In genomic region chr3:56879453-56880224, GRCh38 we compare ENCODE assay signal across 15 cellular contexts.
DNase-seq lines count a peak whose midpoint lies in the region; ATAC-seq and TF ChIP-seq lines count a peak whose summit lies in the region.
"Had no signal": no experiment of that assay in that cellular context is flagged by ENCODE, and none has a peak within 500 bp of the region (broad histone marks: within the 10 kb centered on the region; RNA-seq: fewer than 3 reads in every experiment).

No MANE protein-coding gene starts in this region.

- CTCF ChIA-PET in OCI-LY7 (lab: Charles Lee; ENCODE audit: unreplicated experiment), result no interaction called here

- H3K4me1 ChIP-seq in OCI-LY7 (ENCODE audit: insufficient read depth, low read length, poor library complexity, severe bottlenecking), result no peaks in the 10 kb centered on the region
- H3K4me1 ChIP-seq: body of pancreas had no signal

- no peaks in the 10 kb centered on the region for H3K27me3 Mint-ChIP-seq in activated CD4-positive, alpha-beta T cell treated with anti-CD3 and anti-CD28 coated beads, Interleukin-2, amount 10 ng/mL, durations not matched to agents 24 days and 14 days

- H4K20me1 ChIP-seq in OCI-LY7 (ENCODE audit: insufficient read depth, low read length), result no peaks in the 10 kb centered on the region

- no peaks in the 10 kb centered on the region for H3K9me2 ChIP-seq in OCI-LY7 (ENCODE audit: insufficient read depth, low read length)

- H3K27ac ChIP-seq in OCI-LY7 (ENCODE audit: low read depth, low read length, poor library complexity, severe bottlenecking) (no peak overlapping the region), coronary artery (no peak overlapping the region)
- H3K27ac ChIP-seq: body of pancreas, parathyroid adenoma had no signal

- no peaks in the 10 kb centered on the region for H3K9me3 ChIP-seq in OCI-LY7 (ENCODE audit: low read length)
- H3K9me3 ChIP-seq: body of pancreas had no signal

- peaks cover 71% of the 10 kb centered on the region for H3K4me1 Mint-ChIP-seq in activated CD4-positive, alpha-beta T cell treated with anti-CD3 and anti-CD28 coated beads, Interleukin-2, amount 10 ng/mL, durations not matched to agents 24 days and 14 days

- TF ChIP-seq CTCF in OCI-LY7 (conservative IDR thresholded peaks at IDR 0.05; ENCODE audit: low read length) (no peak), coronary artery (IDR thresholded peaks at IDR 0.05) (no peak)

- peaks cover 42% of the 10 kb centered on the region for H3K36me3 Mint-ChIP-seq in activated CD4-positive, alpha-beta T cell treated with anti-CD3 and anti-CD28 coated beads, Interleukin-2, amount 10 ng/mL, durations not matched to agents 24 days and 14 days (ENCODE audit: low read depth)

- H3K4me3 Mint-ChIP-seq in activated CD4-positive, alpha-beta T cell treated with anti-CD3 and anti-CD28 coated beads, Interleukin-2, amount 10 ng/mL, durations not matched to agents 24 days and 14 days, result peak overlapping the region; percentile 59

- H3K4me3 ChIP-seq in OCI-LY7 (ENCODE audit: low read depth, low read length, poor library complexity, severe bottlenecking) (no peak overlapping the region), coronary artery (no peak overlapping the region)
- H3K4me3 ChIP-seq: body of pancreas had no signal

- H3K36me3 ChIP-seq in OCI-LY7 (ENCODE audit: insufficient read depth, low read length), result peaks cover 32% of the 10 kb centered on the region

- intact Hi-C loops in activated CD4-positive, alpha-beta T cell treated with anti-CD3 and anti-CD28 coated beads, Interleukin-2, amount 10 ng/mL, durations not matched to agents 24 days and 14 days (cut with micrococcal nuclease), result loop anchor here (1.0 kb wide), 1 partner anchor 39 kb away; no protein-coding TSS in a partner anchor
- intact Hi-C loops in OCI-LY7 (cut with micrococcal nuclease; ENCODE audit: unreplicated experiment) (no loop called here), sciatic nerve (cut with DNase I) (no loop called here)

- POLR2A ChIA-PET in OCI-LY7 (lab: Charles Lee), result no interaction called here

- peaks cover 10% of the 10 kb centered on the region for H3K9me3 Mint-ChIP-seq in activated CD4-positive, alpha-beta T cell treated with anti-CD3 and anti-CD28 coated beads, Interleukin-2, amount 10 ng/mL, durations not matched to agents 24 days and 14 days

- no peak overlapping the region for H3K4me2 ChIP-seq in OCI-LY7 (ENCODE audit: low read length)

- no peak for DNase-seq in activated CD4-positive, alpha-beta T cell treated with anti-CD3 and anti-CD28 coated beads, Interleukin-2, amount 10 ng/mL, durations not matched to agents 24 days and 14 days
- no peak for DNase-seq in activated CD4-positive, alpha-beta T cell treated with anti-CD3 and anti-CD28 coated beads, Interleukin-2, amount 50 U/mL, for 48 hours
- DNase-seq in OCI-LY7 (ENCODE audit: low spot score) (no peak), coronary artery (ENCODE audit: low spot score) (peak; percentile 2), sciatic nerve (ENCODE audit: low spot score) (no peak), kidney tubule cell (ENCODE audit: low spot score) (no peak), T-helper 9 cell (no peak)
- DNase-seq: body of pancreas; foreskin melanocyte; NCI-H1105; NCI-H774; stimulated activated CD4-positive, alpha-beta T cell treated with anti-CD3 and anti-CD28 coated beads, Interleukin-1b, Interleukin-23, amount 100 ng/mL, for 48 hours; stimulated activated naive CD4-positive, alpha-beta T cell had no signal

- H3K79me2 ChIP-seq in OCI-LY7 (ENCODE audit: insufficient read depth, low read depth, low read length), result no peaks in the 10 kb centered on the region
- H3K79me2 ChIP-seq: parathyroid adenoma had no signal

- H3K27ac Mint-ChIP-seq in activated CD4-positive, alpha-beta T cell treated with anti-CD3 and anti-CD28 coated beads, Interleukin-2, amount 10 ng/mL, durations not matched to agents 24 days and 14 days, result peak overlapping the region; percentile 87

- H2AFZ ChIP-seq in OCI-LY7 (ENCODE audit: low read length), result no peak overlapping the region
- H2AFZ ChIP-seq: parathyroid adenoma had no signal

- TSS peak; percentile 15 for BruUV-seq in OCI-LY7 (replicated peaks; lab: Mats Ljungman, UMichigan)

- ATAC-seq in sciatic nerve, result peak; percentile 71
- ATAC-seq in GM18873 (IDR thresholded peaks at IDR 0.05; ENCODE audit: low FRiP score, unreplicated experiment), result no peak
- ATAC-seq: body of pancreas had no signal
